Comparison of ENCODE assay signal across 10 cellular contexts in the genomic region with DNA sequence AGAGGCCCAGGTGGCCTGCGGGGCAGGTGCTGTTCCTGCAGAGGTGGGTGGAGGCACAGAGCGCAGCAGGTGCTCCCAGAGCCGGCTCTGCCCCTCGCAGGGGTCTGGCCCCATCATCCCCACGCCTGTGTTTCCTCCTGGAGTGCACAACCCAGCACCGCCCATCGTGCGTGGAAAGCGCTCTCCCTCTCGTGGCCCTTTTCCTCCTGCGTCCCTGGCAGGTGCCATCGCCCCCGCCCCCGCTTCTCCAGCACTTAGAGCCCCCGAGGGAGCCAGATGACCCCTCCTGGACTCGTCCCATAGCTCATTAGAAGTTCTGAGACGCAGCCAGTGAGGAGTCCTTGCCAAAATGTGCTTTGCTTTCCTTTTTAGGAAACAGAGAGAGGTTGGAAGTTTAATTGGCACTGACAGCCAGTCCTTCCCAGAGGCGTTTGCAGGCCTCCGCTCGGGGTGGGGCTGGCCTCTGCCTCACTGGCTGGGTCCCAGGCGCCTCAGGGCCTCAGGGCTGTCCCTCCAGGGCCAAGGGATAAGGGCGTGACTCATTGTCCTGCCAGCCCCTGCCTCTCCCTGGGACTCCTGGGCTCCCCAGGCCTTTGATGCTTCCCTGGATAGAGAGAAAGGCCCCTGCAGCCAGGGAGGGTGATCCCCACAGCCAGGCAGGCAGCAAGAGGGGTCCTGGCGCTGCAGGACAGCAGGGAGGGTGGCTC. TPM values are rescaled to one million over a fixed set of nuclear protein-coding genes. Genes with fewer than 3 reads are reported as not detected.
DNase-seq lines count a peak whose midpoint lies in the region; ATAC-seq and TF ChIP-seq lines count a peak whose summit lies in the region.
"Had no signal": no experiment of that assay in that cellular context is flagged by ENCODE, and none has a peak within 500 bp of the region (broad histone marks: within the 10 kb centered on the region; RNA-seq: fewer than 3 reads in every experiment).

No MANE protein-coding gene starts in this region.

- H3K9me3 ChIP-seq in gastroesophageal sphincter: no peaks in the 10 kb centered on the region

- H3K27ac Mint-ChIP-seq in osteocyte (ENCODE audit: unreplicated experiment): no peak overlapping the region
- no peak overlapping the region for H3K27ac Mint-ChIP-seq in activated naive CD8-positive, alpha-beta T cell treated with anti-CD3 and anti-CD28 coated beads for 36 hours
- H3K27ac Mint-ChIP-seq: dendritic cell treated with granulocyte-macrophage colony-stimulating factor and Interleukin-4, amounts not matched to agents 40 ng/mL and 50 ng/mL, for 4 days had no signal

- H3K4me1 Mint-ChIP-seq in osteocyte (ENCODE audit: unreplicated experiment): peaks cover 40% of the 10 kb centered on the region
- H3K4me1 Mint-ChIP-seq in activated naive CD8-positive, alpha-beta T cell treated with anti-CD3 and anti-CD28 coated beads for 36 hours: no peaks in the 10 kb centered on the region

- DNase-seq in AG20443 (ENCODE audit: low spot score) (peak; percentile 94), RPMI7951 (ENCODE audit: low read depth) (peak; percentile 55), osteocyte (ENCODE audit: extremely low spot score, unreplicated experiment) (peak; percentile 90), NCI-H1930 (lab: John Stamatoyannopoulos, UW) (no peak), hepatic stellate cell (ENCODE audit: low spot score) (no peak)
- DNase-seq in activated CD8-positive, alpha-beta memory T cell treated with anti-CD3 and anti-CD28 coated beads, Interleukin-2, amount 50 U/mL, for 48 hours: no peak
- DNase-seq in activated naive CD8-positive, alpha-beta T cell treated with anti-CD3 and anti-CD28 coated beads for 36 hours: no peak
- DNase-seq: Karpas-422 had no signal

- no peaks in the 10 kb centered on the region for H3K9me3 Mint-ChIP-seq in osteocyte (ENCODE audit: unreplicated experiment)
- no peaks in the 10 kb centered on the region for H3K9me3 Mint-ChIP-seq in activated naive CD8-positive, alpha-beta T cell treated with anti-CD3 and anti-CD28 coated beads for 36 hours
- H3K9me3 Mint-ChIP-seq: dendritic cell treated with granulocyte-macrophage colony-stimulating factor and Interleukin-4, amounts not matched to agents 40 ng/mL and 50 ng/mL, for 4 days had no signal

- TF ChIP-seq CTCF in gastroesophageal sphincter (IDR thresholded peaks at IDR 0.05) (peak in 2 of 4 experiments; percentile 33 to 35), osteocyte (IDR thresholded peaks at IDR 0.05) (no peak)

- H3K27me3 Mint-ChIP-seq in osteocyte (ENCODE audit: unreplicated experiment): no peaks in the 10 kb centered on the region
- no peaks in the 10 kb centered on the region for H3K27me3 Mint-ChIP-seq in activated naive CD8-positive, alpha-beta T cell treated with anti-CD3 and anti-CD28 coated beads for 36 hours
- H3K27me3 Mint-ChIP-seq: dendritic cell treated with granulocyte-macrophage colony-stimulating factor and Interleukin-4, amounts not matched to agents 40 ng/mL and 50 ng/mL, for 4 days had no signal

- WGBS in gastroesophageal sphincter (ENCODE audit: low coverage in 1 of 2), 2 donors: 0 to 7% methylated on average over 5 to 11 of the region's 23 CpGs

- peaks cover 0 to 48% (median 27%) of the 10 kb centered on the region in 3 donors for H3K4me1 ChIP-seq in gastroesophageal sphincter

- TF ChIP-seq POLR2A in gastroesophageal sphincter (IDR thresholded peaks at IDR 0.05): no peak

- peak; percentile 94 for ATAC-seq in gastroesophageal sphincter

- no peaks in the 10 kb centered on the region for H3K27me3 ChIP-seq in gastroesophageal sphincter

- peak overlapping the region in 1 of 2 donors; percentile 19 for H3K4me3 ChIP-seq in gastroesophageal sphincter

- peaks cover 0 to 35% of the 10 kb centered on the region in 2 donors for H3K36me3 ChIP-seq in gastroesophageal sphincter

- H3K36me3 Mint-ChIP-seq in osteocyte (ENCODE audit: unreplicated experiment): peaks cover 10% of the 10 kb centered on the region
- H3K36me3 Mint-ChIP-seq in activated naive CD8-positive, alpha-beta T cell treated with anti-CD3 and anti-CD28 coated beads for 36 hours: peaks cover 4% of the 10 kb centered on the region

- peak overlapping the region; percentile 18 for H3K4me3 Mint-ChIP-seq in osteocyte (ENCODE audit: unreplicated experiment)
- H3K4me3 Mint-ChIP-seq in activated naive CD8-positive, alpha-beta T cell treated with anti-CD3 and anti-CD28 coated beads for 36 hours: no peak overlapping the region
- H3K4me3 Mint-ChIP-seq: dendritic cell treated with granulocyte-macrophage colony-stimulating factor and Interleukin-4, amounts not matched to agents 40 ng/mL and 50 ng/mL, for 4 days had no signal

- TF ChIP-seq EP300 in gastroesophageal sphincter (IDR thresholded peaks at IDR 0.05): peak; percentile 16

- H3K27ac ChIP-seq in gastroesophageal sphincter: peak overlapping the region; percentile 75 to 99 (median 94)

RNA-seq across cellular contexts. Expression of gene CHMP6, which starts 32.2 kb away (rescaled TPM):
- 6.6 and 10.5 TPM in 2 replicates for total RNA-seq in RPMI7951 (2014; rRNA removed; shearing (Covaris generic))
- total RNA-seq in gastroesophageal sphincter (10 to 100 TPM; 17.6 to 26.0 (median 19.0) TPM), osteocyte (31.1 and 35.9 TPM in 2 replicates)
- 10 to 100 TPM; 21.6 to 23.8 TPM for total RNA-seq in activated naive CD8-positive, alpha-beta T cell treated with anti-CD3 and anti-CD28 coated beads for 36 hours

Comparison
In these comparisons a context has a peak if more than half of its experiments do, and no peak if none do; other contexts are left out.
1. DNase-seq: peak in AG20443 (single experiment), RPMI7951 (single experiment) and osteocyte (single experiment); none in activated CD8-positive, alpha-beta memory T cell treated with anti-CD3 and anti-CD28 coated beads, Interleukin-2, amount 50 U/mL, for 48 hours (single experiment), activated naive CD8-positive, alpha-beta T cell treated with anti-CD3 and anti-CD28 coated beads for 36 hours (single experiment), NCI-H1930 (0 of 2) and hepatic stellate cell (single experiment).